In genomic region chrX:9643807-9644206, GRCh38 we compare ENCODE assay signal across 22 cellular contexts.
DNase-seq lines count a peak whose midpoint lies in the region; ATAC-seq and TF ChIP-seq lines count a peak whose summit lies in the region.
"Had no signal": no experiment of that assay in that cellular context is flagged by ENCODE, and none has a peak within 500 bp of the region (broad histone marks: within the 10 kb centered on the region; RNA-seq: fewer than 3 reads in every experiment).

No MANE protein-coding gene starts in this region.

- H2AK5ac ChIP-seq in H9 (ENCODE audit: insufficient read length, low read length): no peak overlapping the region

- H2AFZ ChIP-seq in Loucy (ENCODE audit: low read length) (no peak overlapping the region), H9 (ENCODE audit: low read length) (no peak overlapping the region)

- TF ChIP-seq CTCF in Loucy (conservative IDR thresholded peaks at IDR 0.05; ENCODE audit: low read length) (no peak), H9 (conservative IDR thresholded peaks at IDR 0.05) (no peak)

- H2BK20ac ChIP-seq in H9 (ENCODE audit: low read depth, low read length, poor library complexity, severe bottlenecking): no peak overlapping the region

- no peaks in the 10 kb centered on the region for H3K79me1 ChIP-seq in H9 (ENCODE audit: insufficient read depth, low read depth, low read length, poor library complexity, severe bottlenecking)

- H4K20me1 ChIP-seq in Loucy (ENCODE audit: insufficient read depth, low read length, poor library complexity, severe bottlenecking): no peaks in the 10 kb centered on the region
- peaks cover 2% of the 10 kb centered on the region for H4K20me1 ChIP-seq in H9 (ENCODE audit: control insufficient read depth, insufficient read depth, insufficient read length)

- no peak overlapping the region for H3K4me3 ChIP-seq in Loucy (ENCODE audit: low read length, poor library complexity, severe bottlenecking)
- H3K4me3 ChIP-seq: breast epithelium, K562, lower lobe of right lung, MG63, pancreas, SJSA1 had no signal

- no peak overlapping the region for H3K18ac ChIP-seq in H9 (ENCODE audit: insufficient read length, low read depth, low read length)

- H2BK120ac ChIP-seq in H9 (ENCODE audit: low read depth, low read length, poor library complexity, severe bottlenecking): no peak overlapping the region

- H3K4me2 ChIP-seq in Loucy (ENCODE audit: low read depth, low read length, poor library complexity, severe bottlenecking) (peak overlapping the region; percentile 41), H9 (ENCODE audit: insufficient read depth, insufficient read length, low read length) (no peak overlapping the region)

- no peaks in the 10 kb centered on the region for H3K27me3 ChIP-seq in Loucy (ENCODE audit: insufficient read depth, low read length, poor library complexity, severe bottlenecking)
- no peaks in the 10 kb centered on the region for H3K27me3 ChIP-seq in H9 (ENCODE audit: insufficient read depth, low read length)
- H3K27me3 ChIP-seq: MG63, pancreas, SJSA1 had no signal

- H3F3A ChIP-seq in Loucy (ENCODE audit: low read depth): no peaks in the 10 kb centered on the region

- H2BK5ac ChIP-seq in H9 (ENCODE audit: insufficient read length, low read length): no peak overlapping the region

- no peaks in the 10 kb centered on the region for H3K36me3 Mint-ChIP-seq in activated T-cell treated with anti-CD3 and anti-CD28 coated beads, Interleukin-2, amount 50 U/mL, for 72 hours (ENCODE audit: insufficient read depth in 2 of 2)
- H3K36me3 Mint-ChIP-seq in activated T-cell treated with anti-CD3 and anti-CD28 coated beads, Interleukin-2, amount 50 U/mL, for 4 hours (ENCODE audit: insufficient read depth): no peaks in the 10 kb centered on the region
- peaks cover 11% of the 10 kb centered on the region for H3K36me3 Mint-ChIP-seq in activated naive CD8-positive, alpha-beta T cell treated with anti-CD3 and anti-CD28 coated beads, Interleukin-2, amount 50 U/mL, for 24 hours (ENCODE audit: low read depth)
- H3K36me3 Mint-ChIP-seq in stimulated activated effector memory CD8-positive, alpha-beta T cell treated with anti-CD3 and anti-CD28 coated beads, Interleukin-12 subunit alpha, Interleukin-12 subunit beta, amount 100 ng/mL, for 72 hours: no peaks in the 10 kb centered on the region
- H3K36me3 Mint-ChIP-seq in H9 (ENCODE audit: insufficient read depth in 1 of 3, low read depth in 3 of 3): peaks cover 0 to 1% (median 0%) of the 10 kb centered on the region in 3 experiments; a peak in 2 of 7 replicates

- H3K9me3 ChIP-seq in Loucy (ENCODE audit: insufficient read depth, low read depth, low read length) (no peaks in the 10 kb centered on the region), H9 (ENCODE audit: control insufficient read depth, low read depth, low read length) (no peaks in the 10 kb centered on the region)
- H3K9me3 ChIP-seq: breast epithelium, lower lobe of right lung, MG63, pancreas, SJSA1 had no signal

- DNase-seq in activated T-cell treated with anti-CD3 and anti-CD28 coated beads, Interleukin-2, amount 50 U/mL, for 72 hours: no peak
- DNase-seq in activated T-cell treated with anti-CD3 and anti-CD28 coated beads, Interleukin-2, amount 50 U/mL, for 4 hours: no peak
- no peak for DNase-seq in activated naive CD8-positive, alpha-beta T cell treated with anti-CD3 and anti-CD28 coated beads, Interleukin-2, amount 50 U/mL, for 24 hours
- no peak for DNase-seq in stimulated activated effector memory CD8-positive, alpha-beta T cell treated with anti-CD3 and anti-CD28 coated beads, Interleukin-12 subunit alpha, Interleukin-12 subunit beta, amount 100 ng/mL, for 72 hours (ENCODE audit: low spot score in 2 of 2)
- DNase-seq in NCI-H446 (lab: John Stamatoyannopoulos, UW): no peak
- no peak for DNase-seq in H9
- DNase-seq: lower lobe of right lung, MG63, pancreas, retina, RPMI8226, small intestine had no signal

- no peak overlapping the region for H2BK15ac ChIP-seq in H9 (ENCODE audit: low read depth, low read length)

- H3K36me3 ChIP-seq in Loucy (ENCODE audit: insufficient read depth, low read length): no peaks in the 10 kb centered on the region
- H3K36me3 ChIP-seq: breast epithelium, lower lobe of right lung, MG63, pancreas, SJSA1 had no signal

- no peak overlapping the region for H3K4ac ChIP-seq in H9 (ENCODE audit: low read depth, low read length)

- H3K9ac ChIP-seq in Loucy (ENCODE audit: low read depth, low read length, poor library complexity, severe bottlenecking) (no peak overlapping the region), H9 (ENCODE audit: extremely low read depth, insufficient read length, low read length) (no peak overlapping the region)

- peaks cover 24% of the 10 kb centered on the region for H3K4me1 ChIP-seq in Loucy (ENCODE audit: insufficient read depth, low read length, poor library complexity, severe bottlenecking)
- H3K4me1 ChIP-seq in H9 (ENCODE audit: insufficient read depth, low read length): no peaks in the 10 kb centered on the region
- H3K4me1 ChIP-seq: breast epithelium, lower lobe of right lung, pancreas, SJSA1 had no signal

- no peak overlapping the region for H4K5ac ChIP-seq in H9 (ENCODE audit: insufficient read length, low read depth, low read length)

- H3K56ac ChIP-seq in H9 (ENCODE audit: insufficient read length, low read depth, low read length): no peak overlapping the region

- H3K23me2 ChIP-seq in H9 (ENCODE audit: insufficient read length, low read depth, low read length, poor library complexity, severe bottlenecking): no peaks in the 10 kb centered on the region

- no CpG with 5 or more reads among the region's 4 CpGs for WGBS in H9 (ENCODE audit: extremely low coverage, insufficient read length, low lambda C conversion rate)

- H4K8ac ChIP-seq in H9 (replicated peaks; ENCODE audit: insufficient read length, low read depth, low read length): no peak overlapping the region

- H3K9me3 Mint-ChIP-seq in activated T-cell treated with anti-CD3 and anti-CD28 coated beads, Interleukin-2, amount 50 U/mL, for 72 hours: no peaks in the 10 kb centered on the region
- H3K9me3 Mint-ChIP-seq in activated T-cell treated with anti-CD3 and anti-CD28 coated beads, Interleukin-2, amount 50 U/mL, for 4 hours: no peaks in the 10 kb centered on the region
- H3K9me3 Mint-ChIP-seq in activated naive CD8-positive, alpha-beta T cell treated with anti-CD3 and anti-CD28 coated beads, Interleukin-2, amount 50 U/mL, for 24 hours: no peaks in the 10 kb centered on the region
- no peaks in the 10 kb centered on the region for H3K9me3 Mint-ChIP-seq in stimulated activated effector memory CD8-positive, alpha-beta T cell treated with anti-CD3 and anti-CD28 coated beads, Interleukin-12 subunit alpha, Interleukin-12 subunit beta, amount 100 ng/mL, for 72 hours
- H3K9me3 Mint-ChIP-seq in H9: peaks cover 0 to 56% of the 10 kb centered on the region in 2 experiments; a peak in 2 of 5 replicates
- H3K9me3 Mint-ChIP-seq: activated CD4-positive, alpha-beta T cell treated with anti-CD3 and anti-CD28 coated beads, Interleukin-2, amount 10 ng/mL, durations not matched to agents 24 days and 14 days; neural crest cell had no signal

- no peaks in the 10 kb centered on the region for H3K27me3 Mint-ChIP-seq in activated T-cell treated with anti-CD3 and anti-CD28 coated beads, Interleukin-2, amount 50 U/mL, for 72 hours (ENCODE audit: low read depth)
- no peaks in the 10 kb centered on the region for H3K27me3 Mint-ChIP-seq in activated T-cell treated with anti-CD3 and anti-CD28 coated beads, Interleukin-2, amount 50 U/mL, for 4 hours (ENCODE audit: low read depth)
- no peaks in the 10 kb centered on the region for H3K27me3 Mint-ChIP-seq in activated naive CD8-positive, alpha-beta T cell treated with anti-CD3 and anti-CD28 coated beads, Interleukin-2, amount 50 U/mL, for 24 hours
- H3K27me3 Mint-ChIP-seq in H9 (ENCODE audit: low read depth): no peaks in the 10 kb centered on the region
- H3K27me3 Mint-ChIP-seq: activated CD4-positive, alpha-beta T cell treated with anti-CD3 and anti-CD28 coated beads, Interleukin-2, amount 10 ng/mL, durations not matched to agents 24 days and 14 days; B cell; type B pancreatic cell had no signal

- H3K79me2 ChIP-seq in Loucy (ENCODE audit: insufficient read depth, low read length): peaks cover 3% of the 10 kb centered on the region; the same call in 1 of the 2 replicates
- no peaks in the 10 kb centered on the region for H3K79me2 ChIP-seq in H9 (ENCODE audit: insufficient read depth, low read length)

- ATAC-seq in activated T-cell treated with anti-CD3 and anti-CD28 coated beads, Interleukin-2, amount 50 U/mL, for 72 hours (replicated peaks in 1 of 2): peak; percentile 26 to 39
- ATAC-seq in activated T-cell treated with anti-CD3 and anti-CD28 coated beads, Interleukin-2, amount 50 U/mL, for 4 hours: no peak
- no peak for ATAC-seq in activated naive CD8-positive, alpha-beta T cell treated with anti-CD3 and anti-CD28 coated beads, Interleukin-2, amount 50 U/mL, for 24 hours
- peak; percentile 57 for ATAC-seq in stimulated activated effector memory CD8-positive, alpha-beta T cell treated with anti-CD3 and anti-CD28 coated beads, Interleukin-12 subunit alpha, Interleukin-12 subunit beta, amount 100 ng/mL, for 72 hours
- no peak for ATAC-seq in GM18861 (IDR thresholded peaks at IDR 0.05; ENCODE audit: unreplicated experiment)
- ATAC-seq: K562, lower lobe of right lung had no signal

- H3K14ac ChIP-seq in H9 (ENCODE audit: insufficient read depth, low read length): no peak overlapping the region

- peak overlapping the region; percentile 63 for H3K27ac Mint-ChIP-seq in activated T-cell treated with anti-CD3 and anti-CD28 coated beads, Interleukin-2, amount 50 U/mL, for 72 hours
- H3K27ac Mint-ChIP-seq in activated naive CD8-positive, alpha-beta T cell treated with anti-CD3 and anti-CD28 coated beads, Interleukin-2, amount 50 U/mL, for 24 hours: peak overlapping the region; percentile 56
- H3K27ac Mint-ChIP-seq in stimulated activated effector memory CD8-positive, alpha-beta T cell treated with anti-CD3 and anti-CD28 coated beads, Interleukin-12 subunit alpha, Interleukin-12 subunit beta, amount 100 ng/mL, for 72 hours: peak overlapping the region; percentile 40
- no peak overlapping the region for H3K27ac Mint-ChIP-seq in H9
- H3K27ac Mint-ChIP-seq: activated CD4-positive, alpha-beta T cell treated with anti-CD3 and anti-CD28 coated beads, Interleukin-2, amount 10 ng/mL, durations not matched to agents 24 days and 14 days; B cell; type B pancreatic cell had no signal

- H3K23ac ChIP-seq in H9 (ENCODE audit: insufficient read length, low read depth, low read length): no peak overlapping the region

- H3K4me1 Mint-ChIP-seq in activated T-cell treated with anti-CD3 and anti-CD28 coated beads, Interleukin-2, amount 50 U/mL, for 72 hours (ENCODE audit: low read depth): peaks cover 50% of the 10 kb centered on the region
- H3K4me1 Mint-ChIP-seq in activated T-cell treated with anti-CD3 and anti-CD28 coated beads, Interleukin-2, amount 50 U/mL, for 4 hours (ENCODE audit: low read depth): peaks cover 33% of the 10 kb centered on the region
- peaks cover 49% of the 10 kb centered on the region for H3K4me1 Mint-ChIP-seq in activated naive CD8-positive, alpha-beta T cell treated with anti-CD3 and anti-CD28 coated beads, Interleukin-2, amount 50 U/mL, for 24 hours
- H3K4me1 Mint-ChIP-seq in stimulated activated effector memory CD8-positive, alpha-beta T cell treated with anti-CD3 and anti-CD28 coated beads, Interleukin-12 subunit alpha, Interleukin-12 subunit beta, amount 100 ng/mL, for 72 hours: peaks cover 30% of the 10 kb centered on the region
- H3K4me1 Mint-ChIP-seq in H9: peaks cover 0 to 5% of the 10 kb centered on the region in 2 experiments; a peak in 1 of 4 replicates

- no peak overlapping the region for H3T11ph ChIP-seq in H9 (ENCODE audit: low read length)

- peak overlapping the region; percentile 51 to 55 for H3K4me3 Mint-ChIP-seq in activated T-cell treated with anti-CD3 and anti-CD28 coated beads, Interleukin-2, amount 50 U/mL, for 72 hours
- H3K4me3 Mint-ChIP-seq in activated T-cell treated with anti-CD3 and anti-CD28 coated beads, Interleukin-2, amount 50 U/mL, for 4 hours: no peak overlapping the region
- H3K4me3 Mint-ChIP-seq in activated naive CD8-positive, alpha-beta T cell treated with anti-CD3 and anti-CD28 coated beads, Interleukin-2, amount 50 U/mL, for 24 hours: no peak overlapping the region
- H3K4me3 Mint-ChIP-seq in stimulated activated effector memory CD8-positive, alpha-beta T cell treated with anti-CD3 and anti-CD28 coated beads, Interleukin-12 subunit alpha, Interleukin-12 subunit beta, amount 100 ng/mL, for 72 hours: no peak overlapping the region
- H3K4me3 Mint-ChIP-seq in H9: no peak overlapping the region
- H3K4me3 Mint-ChIP-seq: neural crest cell, type B pancreatic cell had no signal

- H3K27ac ChIP-seq in H9 (ENCODE audit: insufficient read length, low read depth, low read length): no peak overlapping the region
- H3K27ac ChIP-seq: breast epithelium, epithelial cell of prostate, lower lobe of right lung, pancreas, SJSA1 had no signal

- no peak overlapping the region for H2BK12ac ChIP-seq in H9 (ENCODE audit: insufficient read length, low read depth, low read length)

- no peak overlapping the region for H4K91ac ChIP-seq in H9 (ENCODE audit: insufficient read length, low read depth, low read length)

- no peaks in the 10 kb centered on the region for H3K9me2 ChIP-seq in Loucy (replicated peaks; ENCODE audit: low read depth, low read length)

Comparison
In these comparisons a context has a peak if more than half of its experiments do, and no peak if none do; other contexts are left out.
1. ATAC-seq: peak in activated T-cell treated with anti-CD3 and anti-CD28 coated beads, Interleukin-2, amount 50 U/mL, for 72 hours (2 of 2) and stimulated activated effector memory CD8-positive, alpha-beta T cell treated with anti-CD3 and anti-CD28 coated beads, Interleukin-12 subunit alpha, Interleukin-12 subunit beta, amount 100 ng/mL, for 72 hours (single experiment); none in activated T-cell treated with anti-CD3 and anti-CD28 coated beads, Interleukin-2, amount 50 U/mL, for 4 hours (0 of 2), activated naive CD8-positive, alpha-beta T cell treated with anti-CD3 and anti-CD28 coated beads, Interleukin-2, amount 50 U/mL, for 24 hours (single experiment) and GM18861 (single experiment).
2. H3K4me3 Mint-ChIP-seq: peak in activated T-cell treated with anti-CD3 and anti-CD28 coated beads, Interleukin-2, amount 50 U/mL, for 72 hours (2 of 2); none in activated T-cell treated with anti-CD3 and anti-CD28 coated beads, Interleukin-2, amount 50 U/mL, for 4 hours (single experiment), activated naive CD8-positive, alpha-beta T cell treated with anti-CD3 and anti-CD28 coated beads, Interleukin-2, amount 50 U/mL, for 24 hours (single experiment), stimulated activated effector memory CD8-positive, alpha-beta T cell treated with anti-CD3 and anti-CD28 coated beads, Interleukin-12 subunit alpha, Interleukin-12 subunit beta, amount 100 ng/mL, for 72 hours (single experiment) and H9 (0 of 2).
3. H3K27ac Mint-ChIP-seq: peak in activated T-cell treated with anti-CD3 and anti-CD28 coated beads, Interleukin-2, amount 50 U/mL, for 72 hours (single experiment), activated naive CD8-positive, alpha-beta T cell treated with anti-CD3 and anti-CD28 coated beads, Interleukin-2, amount 50 U/mL, for 24 hours (single experiment) and stimulated activated effector memory CD8-positive, alpha-beta T cell treated with anti-CD3 and anti-CD28 coated beads, Interleukin-12 subunit alpha, Interleukin-12 subunit beta, amount 100 ng/mL, for 72 hours (single experiment); none in H9 (0 of 3).